In genomic region chr4:8320386-8320750, GRCh38 we compare ENCODE assay signal across 11 cellular contexts. TPM values are rescaled to one million over a fixed set of nuclear protein-coding genes. Genes with fewer than 3 reads are reported as not detected.
A peak's percentile ranks its signal among the peaks of the same experiment; 100 is the strongest.
DNase-seq lines count a peak whose midpoint lies in the region; ATAC-seq and TF ChIP-seq lines count a peak whose summit lies in the region.
"Had no signal": no experiment of that assay in that cellular context is flagged by ENCODE, and none has a peak within 500 bp of the region (broad histone marks: within the 10 kb centered on the region; RNA-seq: fewer than 3 reads in every experiment).

No MANE protein-coding gene starts in this region.

- H3K4me1 ChIP-seq in vagina = peaks cover 26% of the 10 kb centered on the region
- H3K4me1 ChIP-seq: colonic mucosa had no signal

- peak overlapping the region; percentile 73 for H3K27ac ChIP-seq in vagina
- H3K27ac ChIP-seq: colonic mucosa had no signal

- no peak overlapping the region for H3K4me3 ChIP-seq in choroid plexus epithelial cell (ENCODE audit: low read depth, low read length)
- no peak overlapping the region for H3K4me3 ChIP-seq in vagina
- H3K4me3 ChIP-seq: colonic mucosa had no signal

- peak; percentile 66 for ATAC-seq in left lobe of liver
- ATAC-seq in GM18858 (IDR thresholded peaks at IDR 0.05; ENCODE audit: unreplicated experiment) = no peak
- ATAC-seq in GM21825 (IDR thresholded peaks at IDR 0.05; ENCODE audit: unreplicated experiment) = no peak

- H3K9me3 ChIP-seq in vagina = no peaks in the 10 kb centered on the region
- H3K9me3 ChIP-seq: colonic mucosa had no signal

- intact Hi-C loops in vagina (cut with DNase I) = no loop called here

- DNase-seq in activated CD8-positive, alpha-beta memory T cell treated with anti-CD3 and anti-CD28 coated beads, Interleukin-2, amount 50 U/mL, for 48 hours = peak; percentile 38
- DNase-seq in activated CD8-positive, alpha-beta memory T cell treated with anti-CD3 and anti-CD28 coated beads, Interleukin-2, amount 50 U/mL, for 4 hours = no peak
- DNase-seq in choroid plexus epithelial cell (ENCODE audit: low read depth) (peak; percentile 35), left lobe of liver (ENCODE audit: low spot score) (peak; percentile 41), vagina (ENCODE audit: extremely low spot score in 2 of 2) (peak in 1 of 2 donors; percentile 79), NCI-H345 treated with DMSO at 0.1 percent for 48 hours (lab: John Stamatoyannopoulos, UW; ENCODE audit: unreplicated experiment) (no peak)
- DNase-seq: ACHN, colonic mucosa, NCI-H2107 had no signal

- no peaks in the 10 kb centered on the region for H3K36me3 ChIP-seq in vagina
- H3K36me3 ChIP-seq: colonic mucosa had no signal

- no peaks in the 10 kb centered on the region for H3K27me3 ChIP-seq in vagina
- H3K27me3 ChIP-seq: colonic mucosa had no signal

- no peak for TF ChIP-seq POLR2A in vagina (IDR thresholded peaks at IDR 0.05)

- TF ChIP-seq CTCF in choroid plexus epithelial cell (conservative IDR thresholded peaks at IDR 0.05; ENCODE audit: low read depth, low read length) (peak; percentile 58), vagina (IDR thresholded peaks at IDR 0.05) (no peak)

RNA-seq across cellular contexts. Expression of gene HTRA3, which starts 50.8 kb away (rescaled TPM):
- 1.6 TPM for total RNA-seq in left lobe of liver
- 33.1 TPM for total RNA-seq in vagina

Comparison
In these comparisons a context has a peak if more than half of its experiments do, and no peak if none do; other contexts are left out.
1. DNase-seq: peak in activated CD8-positive, alpha-beta memory T cell treated with anti-CD3 and anti-CD28 coated beads, Interleukin-2, amount 50 U/mL, for 48 hours (single experiment), choroid plexus epithelial cell (single experiment) and left lobe of liver (single experiment); none in activated CD8-positive, alpha-beta memory T cell treated with anti-CD3 and anti-CD28 coated beads, Interleukin-2, amount 50 U/mL, for 4 hours (single experiment) and NCI-H345 treated with DMSO at 0.1 percent for 48 hours (single experiment).
2. RNA of gene HTRA3, which starts 50.8 kb away (total RNA-seq): 33.1 TPM in vagina (single experiment); 1.6 TPM in left lobe of liver (single experiment); every median in the first group is over 10 times any median in the second.